ENCODE assay signal across 1 cellular context in genomic region chr3:172591876-172592771, GRCh38.
TF ChIP-seq lines count a peak whose summit lies in the region.

No MANE protein-coding gene starts in this region.

TF ChIP-seq in GM12878, 131 proteins besides CTCF, POLR2A, EP300 and RAD21 (continued from another document and continues in another):
- no peak for TF ChIP-seq REST (IDR thresholded peaks at IDR 0.05; ENCODE audit: low read depth, low read length)
- TF ChIP-seq HSF1 (IDR thresholded peaks at IDR 0.05; ENCODE audit: low read depth, low read length) = no peak
- peak; percentile 99 for TF ChIP-seq PAX5 (IDR thresholded peaks at IDR 0.05; ENCODE audit: borderline replicate concordance, low read depth, low read length)
- no peak for TF ChIP-seq NR2C1 (IDR thresholded peaks at IDR 0.05)
- no peak for TF ChIP-seq HDAC2 (IDR thresholded peaks at IDR 0.05)
- peak; percentile 98 for TF ChIP-seq RELA (IDR thresholded peaks at IDR 0.05; ENCODE audit: borderline replicate concordance, partially characterized antibody)
- TF ChIP-seq EGR1 (IDR thresholded peaks at IDR 0.05; ENCODE audit: borderline replicate concordance in 1 of 2, low read depth in 2 of 2, low read length in 2 of 2) = peak in 1 of 2 experiments; percentile 91; a peak in 2 of 3 replicates
- TF ChIP-seq ZBTB40 (IDR thresholded peaks at IDR 0.05; ENCODE audit: borderline replicate concordance) = no peak
- TF ChIP-seq ZBTB4 (CRISPR knock-in tag; IDR thresholded peaks at IDR 0.05) = no peak
- peak; percentile 93 for TF ChIP-seq ZNF217 (IDR thresholded peaks at IDR 0.05)
- no peak for TF ChIP-seq RFX5 (IDR thresholded peaks at IDR 0.05; ENCODE audit: low read depth, low read length)
- 0 out of 2 replicates have a peak, but pooled peaks have one; percentile 45 for TF ChIP-seq POLR2AphosphoS5 (IDR thresholded peaks at IDR 0.05; ENCODE audit: low read length)
- no peak for TF ChIP-seq ZBTB11 (CRISPR knock-in tag; IDR thresholded peaks at IDR 0.05)
- TF ChIP-seq KDM1A (IDR thresholded peaks at IDR 0.05; ENCODE audit: borderline replicate concordance) = no peak
- TF ChIP-seq ZBED1 (IDR thresholded peaks at IDR 0.05; ENCODE audit: borderline replicate concordance) = peak; percentile 95; the same call in 1 of the 2 replicates
- peak; percentile 86 for TF ChIP-seq CREB1 (IDR thresholded peaks at IDR 0.05; ENCODE audit: low read depth)
- TF ChIP-seq IKZF1 (conservative IDR thresholded peaks at IDR 0.05) = peak; percentile 100
- no peak for TF ChIP-seq IRF3 (IDR thresholded peaks at IDR 0.05)
- peak; percentile 74 for TF ChIP-seq GABPA (IDR thresholded peaks at IDR 0.05; ENCODE audit: low read depth)
- peak; percentile 96 for TF ChIP-seq BCL3 (IDR thresholded peaks at IDR 0.05; ENCODE audit: borderline replicate concordance, insufficient read depth, low read depth, low read length, poor library complexity, severe bottlenecking)
- peak; percentile 97 for TF ChIP-seq ATF7 (IDR thresholded peaks at IDR 0.05; ENCODE audit: low read depth)
- peak; percentile 39; the same call in 1 of the 2 replicates for TF ChIP-seq HDGF (IDR thresholded peaks at IDR 0.05)
- TF ChIP-seq POU2F2 (IDR thresholded peaks at IDR 0.05; ENCODE audit: borderline replicate concordance, low read depth, low read length) = peak; percentile 83; the same call in 2 of the 3 replicates
- peak; percentile 97 for TF ChIP-seq MTA2 (IDR thresholded peaks at IDR 0.05; ENCODE audit: low read depth)
- no peak for TF ChIP-seq SPI1 (IDR thresholded peaks at IDR 0.05; ENCODE audit: borderline replicate concordance, insufficient read depth, low read depth, low read length)
- TF ChIP-seq JUND (IDR thresholded peaks at IDR 0.05; ENCODE audit: low read depth, low read length) = peak; percentile 41; the same call in 1 of the 2 replicates
- TF ChIP-seq CEBPZ (IDR thresholded peaks at IDR 0.05; ENCODE audit: low read depth, low read length) = no peak
- TF ChIP-seq NFIC (IDR thresholded peaks at IDR 0.05; ENCODE audit: low read depth, low read length) = peak; percentile 100
- TF ChIP-seq NR2C2 (IDR thresholded peaks at IDR 0.05; ENCODE audit: borderline replicate concordance, control insufficient read depth, insufficient read length, low read depth) = no peak
- peak in 1 of 2 experiments; percentile 98; a peak in 1 of 4 replicates for TF ChIP-seq CEBPB (IDR thresholded peaks at IDR 0.05; ENCODE audit: borderline replicate concordance in 1 of 2, low read depth in 2 of 2, low read length in 2 of 2)
- peak; percentile 96 for TF ChIP-seq NBN (IDR thresholded peaks at IDR 0.05)
- no peak for TF ChIP-seq PAX8 (IDR thresholded peaks at IDR 0.05)
- peak; percentile 80 for TF ChIP-seq BACH1 (IDR thresholded peaks at IDR 0.05; ENCODE audit: borderline replicate concordance)
- no peak for TF ChIP-seq TARDBP (IDR thresholded peaks at IDR 0.05; ENCODE audit: borderline replicate concordance)
- peak; percentile 98 for TF ChIP-seq MEF2B (IDR thresholded peaks at IDR 0.05; ENCODE audit: partially characterized antibody, poor library complexity, severe bottlenecking)
- TF ChIP-seq RBBP5 (conservative IDR thresholded peaks at IDR 0.05) = no peak
